11 cellular contexts compared by ENCODE assay signal in the genomic region with DNA sequence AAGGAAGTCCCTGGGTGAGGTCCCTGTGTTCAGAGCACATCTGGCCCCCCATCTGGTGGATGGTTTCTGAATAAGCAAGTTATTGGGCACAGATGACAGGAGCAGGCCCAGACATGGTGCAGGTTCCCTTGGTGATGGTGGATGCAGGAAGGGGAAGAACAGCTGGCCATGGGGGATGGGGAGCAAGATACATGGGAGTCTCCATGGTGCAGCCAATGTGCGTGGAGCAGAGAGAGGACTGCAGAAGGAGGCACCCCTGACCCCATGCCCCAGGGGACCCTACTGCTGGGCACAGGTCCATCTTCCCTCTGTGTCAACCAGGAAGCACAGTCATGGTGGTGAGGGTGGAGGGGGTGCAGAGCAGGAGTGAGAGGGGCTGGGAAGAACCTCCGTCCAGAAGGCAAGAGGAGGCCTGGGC. TPM values are rescaled to one million over a fixed set of nuclear protein-coding genes. Genes with fewer than 3 reads are reported as not detected.
DNase-seq lines count a peak whose midpoint lies in the region; ATAC-seq and TF ChIP-seq lines count a peak whose summit lies in the region.
"Had no signal": no experiment of that assay in that cellular context is flagged by ENCODE, and none has a peak within 500 bp of the region (broad histone marks: within the 10 kb centered on the region; RNA-seq: fewer than 3 reads in every experiment).

No MANE protein-coding gene starts in this region.

- no peaks in the 10 kb centered on the region for H3K9me3 Mint-ChIP-seq in activated T-cell treated with anti-CD3 and anti-CD28 coated beads, Interleukin-2, amount 50 U/mL, for 72 hours

- H3K4me3 ChIP-seq in skeletal muscle satellite cell (ENCODE audit: low read length), result no peak overlapping the region

- H3K4me1 Mint-ChIP-seq in activated T-cell treated with anti-CD3 and anti-CD28 coated beads, Interleukin-2, amount 50 U/mL, for 72 hours (ENCODE audit: low read depth), result no peaks in the 10 kb centered on the region

- no peak for TF ChIP-seq POLR2A in erythroblast (IDR thresholded peaks at IDR 0.05; ENCODE audit: low read length)

- H3K9ac ChIP-seq in skeletal muscle satellite cell (ENCODE audit: low read depth, low read length), result no peak overlapping the region

- peaks cover 13% of the 10 kb centered on the region for H3K36me3 ChIP-seq in skeletal muscle satellite cell (ENCODE audit: insufficient read depth, low read length)

- H3K27ac Mint-ChIP-seq in activated T-cell treated with anti-CD3 and anti-CD28 coated beads, Interleukin-2, amount 50 U/mL, for 72 hours, result no peak overlapping the region
- H3K27ac Mint-ChIP-seq: progenitor cell of endocrine pancreas had no signal

- ATAC-seq in activated T-cell treated with anti-CD3 and anti-CD28 coated beads, Interleukin-2, amount 50 U/mL, for 72 hours (replicated peaks in 1 of 2), result no peak
- ATAC-seq in HG02852 (IDR thresholded peaks at IDR 0.05; ENCODE audit: unreplicated experiment), result no peak

- H3K4me3 Mint-ChIP-seq in activated T-cell treated with anti-CD3 and anti-CD28 coated beads, Interleukin-2, amount 50 U/mL, for 72 hours, result no peak overlapping the region

- no peaks in the 10 kb centered on the region for H3K27me3 ChIP-seq in skeletal muscle satellite cell (ENCODE audit: control insufficient read depth, insufficient read depth, low read length)

- no peaks in the 10 kb centered on the region for H3K9me3 ChIP-seq in skeletal muscle satellite cell (replicated peaks; ENCODE audit: low read length)

- H3K4me1 ChIP-seq in skeletal muscle satellite cell (ENCODE audit: control insufficient read depth, insufficient read depth, low read length), result peaks cover 12% of the 10 kb centered on the region

- peak; percentile 52 for DNase-seq in activated CD8-positive, alpha-beta memory T cell treated with anti-CD3 and anti-CD28 coated beads for 24 hours
- no peak for DNase-seq in activated CD8-positive, alpha-beta memory T cell treated with anti-CD3 and anti-CD28 coated beads, Interleukin-2, amount 50 U/mL, for 48 hours
- DNase-seq in NCI-H446 treated with DMSO at 0.1 percent for 48 hours (lab: John Stamatoyannopoulos, UW), result peak; percentile 53
- peak; percentile 16 to 27 for DNase-seq in erythroblast (lab: John Stamatoyannopoulos, UW)
- no peak for DNase-seq in dermis blood vessel endothelial cell
- DNase-seq in activated T-cell treated with anti-CD3 and anti-CD28 coated beads, Interleukin-2, amount 50 U/mL, for 72 hours, result no peak
- DNase-seq: kidney, NCI-H2107 had no signal

- H3K36me3 Mint-ChIP-seq in activated T-cell treated with anti-CD3 and anti-CD28 coated beads, Interleukin-2, amount 50 U/mL, for 72 hours (ENCODE audit: insufficient read depth in 2 of 2), result peaks cover 0 to 3% of the 10 kb centered on the region in 2 donors

- H3K27me3 Mint-ChIP-seq in activated T-cell treated with anti-CD3 and anti-CD28 coated beads, Interleukin-2, amount 50 U/mL, for 72 hours (ENCODE audit: low read depth), result no peaks in the 10 kb centered on the region
- H3K27me3 Mint-ChIP-seq: progenitor cell of endocrine pancreas had no signal

- peak overlapping the region; percentile 44 for H3K4me2 ChIP-seq in skeletal muscle satellite cell (ENCODE audit: low read length)

RNA-seq across cellular contexts. Expression of a gene that starts 43.8 kb away (rescaled TPM):
- total RNA-seq in skeletal muscle satellite cell (2012; rRNA removed), result 44.1 and 48.7 TPM in 2 replicates
- total RNA-seq in dermis blood vessel endothelial cell, result 19.5 and 33.2 TPM in 2 replicates
- 10 to 100 TPM; 22.8 to 26.9 TPM for total RNA-seq in activated T-cell treated with anti-CD3 and anti-CD28 coated beads, Interleukin-2, amount 50 U/mL, for 72 hours

Comparison
In these comparisons a context has a peak if more than half of its experiments do, and no peak if none do; other contexts are left out.
1. DNase-seq: peak in activated CD8-positive, alpha-beta memory T cell treated with anti-CD3 and anti-CD28 coated beads for 24 hours (single experiment), NCI-H446 treated with DMSO at 0.1 percent for 48 hours (single experiment) and erythroblast (2 of 2); none in activated CD8-positive, alpha-beta memory T cell treated with anti-CD3 and anti-CD28 coated beads, Interleukin-2, amount 50 U/mL, for 48 hours (single experiment), dermis blood vessel endothelial cell (single experiment) and activated T-cell treated with anti-CD3 and anti-CD28 coated beads, Interleukin-2, amount 50 U/mL, for 72 hours (0 of 2).